25 cellular contexts compared by ENCODE assay signal in the genomic region with DNA sequence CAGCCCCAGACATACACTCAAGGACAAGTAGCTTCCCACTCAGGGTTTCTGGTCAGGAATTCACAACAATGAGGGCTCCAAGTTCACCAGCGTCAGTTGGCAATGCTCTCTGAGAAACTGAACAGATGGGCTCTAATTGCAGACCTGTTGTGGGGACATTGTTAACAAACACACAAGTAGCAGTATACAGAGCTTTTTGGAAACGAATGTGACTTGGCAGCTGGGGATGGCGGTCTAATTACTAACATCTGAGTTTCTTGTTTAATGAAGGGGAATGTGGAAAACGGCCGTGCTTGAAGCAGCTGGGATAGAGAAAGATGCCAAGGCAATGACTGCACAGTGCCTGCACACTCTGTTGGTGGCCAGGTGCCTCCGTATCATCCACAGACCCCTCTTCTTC.
DNase-seq lines count a peak whose midpoint lies in the region; ATAC-seq and TF ChIP-seq lines count a peak whose summit lies in the region.
"Had no signal": no experiment of that assay in that cellular context is flagged by ENCODE, and none has a peak within 500 bp of the region (broad histone marks: within the 10 kb centered on the region; RNA-seq: fewer than 3 reads in every experiment).

No MANE protein-coding gene starts in this region.

- TF ChIP-seq CTCF in fibroblast of mammary gland (conservative IDR thresholded peaks at IDR 0.05; ENCODE audit: control insufficient read depth, insufficient read depth, low read depth, low read length) (no peak), ascending aorta (IDR thresholded peaks at IDR 0.05) (no peak)

- H3K4me3 ChIP-seq in fibroblast of mammary gland (ENCODE audit: control insufficient read depth, low read depth, low read length), result no peak overlapping the region
- no peak overlapping the region for H3K4me3 ChIP-seq in ascending aorta
- H3K4me3 ChIP-seq: BLaER1, breast epithelium, GM12878, left ventricle myocardium inferior, SJSA1, stomach, tibial nerve had no signal

- H3K27ac ChIP-seq in ascending aorta, result no peak overlapping the region
- H3K27ac ChIP-seq: BLaER1, breast epithelium, left ventricle myocardium inferior, SJSA1, stomach, tibial nerve had no signal

- H3K27me3 ChIP-seq in ascending aorta, result no peaks in the 10 kb centered on the region
- H3K27me3 ChIP-seq: BLaER1, breast epithelium, SJSA1, stomach, tibial nerve had no signal

- H3K9me3 ChIP-seq in ascending aorta, result peaks cover 0 to 17% of the 10 kb centered on the region in 2 donors

- intact Hi-C loops in ascending aorta (cut with DNase I), result no loop called here

- no peaks in the 10 kb centered on the region for H3K36me3 ChIP-seq in ascending aorta
- H3K36me3 ChIP-seq: BLaER1, breast epithelium, left ventricle myocardium inferior, SJSA1, stomach, tibial nerve had no signal

- H3K4me1 ChIP-seq in ascending aorta, result no peaks in the 10 kb centered on the region
- H3K4me1 ChIP-seq: BLaER1, breast epithelium, left ventricle myocardium inferior, SJSA1, stomach, tibial nerve had no signal

- DNase-seq in AG20443 (ENCODE audit: low spot score), result peak; percentile 39
- DNase-seq in LHCN-M2 (ENCODE audit: low read depth), result peak; percentile 7
- DNase-seq in NCI-H446 (lab: John Stamatoyannopoulos, UW), result peak; percentile 40 to 70
- DNase-seq in fibroblast of mammary gland (ENCODE audit: low read depth), result peak; percentile 7
- no peak for DNase-seq in stimulated activated CD4-positive, alpha-beta T cell treated with anti-CD3 and anti-CD28 coated beads, Interleukin-4, amount 100 ng/mL, for 24 hours
- DNase-seq in SK-N-DZ (ENCODE audit: low spot score), result no peak
- no peak for DNase-seq in ascending aorta (ENCODE audit: low spot score in 2 of 2)
- DNase-seq: activated CD4-positive, alpha-beta T cell treated with anti-CD3 and anti-CD28 coated beads, Interleukin-2, amount 50 U/mL, for 48 hours; activated naive CD4-positive, alpha-beta T cell treated with anti-CD3 and anti-CD28 coated beads for 36 hours; islet precursor cell; Kasumi-1; left ventricle myocardium inferior; naive B cell; NCI-H2029; NCI-H526; RPMI8226; stomach; T-helper 1 cell had no signal

- no peak for ATAC-seq in HG03520 (IDR thresholded peaks at IDR 0.05; ENCODE audit: unreplicated experiment)
- ATAC-seq: activated CD4-positive, CD25-positive, alpha-beta regulatory T cell treated with anti-CD3 and anti-CD28 coated beads, Interleukin-2, amount 50 U/mL, for 24 hours; GM12878 had no signal

Comparison
In these comparisons a context has a peak if more than half of its experiments do, and no peak if none do; other contexts are left out.
1. DNase-seq: peak in AG20443 (single experiment), LHCN-M2 (single experiment), NCI-H446 (2 of 2) and fibroblast of mammary gland (single experiment); none in stimulated activated CD4-positive, alpha-beta T cell treated with anti-CD3 and anti-CD28 coated beads, Interleukin-4, amount 100 ng/mL, for 24 hours (single experiment), SK-N-DZ (single experiment) and ascending aorta (0 of 2).